Comparison of ENCODE assay signal across 20 cellular contexts in genomic region chr6:14822689-14823088, GRCh38.
DNase-seq lines count a peak whose midpoint lies in the region; ATAC-seq and TF ChIP-seq lines count a peak whose summit lies in the region.
"Had no signal": no experiment of that assay in that cellular context is flagged by ENCODE, and none has a peak within 500 bp of the region (broad histone marks: within the 10 kb centered on the region; RNA-seq: fewer than 3 reads in every experiment).

No MANE protein-coding gene starts in this region.

- H3K27ac Mint-ChIP-seq in HFFc6 (0 out of 2 replicates have a peak overlapping the region, but pooled peaks have one; percentile 15), WTC11 (peak overlapping the region; percentile 18; the same call in 1 of the 2 replicates)
- no peak overlapping the region for H3K27ac Mint-ChIP-seq in CD8-positive, alpha-beta T cell

- H3K27me3 ChIP-seq in AG04450 (ENCODE audit: control insufficient read depth, insufficient read depth, low read length), result no peaks in the 10 kb centered on the region
- no peaks in the 10 kb centered on the region for H3K27me3 ChIP-seq in fibroblast of lung (ENCODE audit: control insufficient read depth, insufficient read depth, low read length)
- H3K27me3 ChIP-seq in CD8-positive, alpha-beta T cell (ENCODE audit: insufficient read depth, low read length), result no peaks in the 10 kb centered on the region
- H3K27me3 ChIP-seq: BE2C, SJSA1 had no signal

- H3K9ac ChIP-seq in fibroblast of lung (ENCODE audit: insufficient read depth, low read length), result no peak overlapping the region

- ATAC-seq in WTC11, result no peak
- ATAC-seq in CD8-positive, alpha-beta T cell, result no peak
- ATAC-seq: HCT116, Right ventricle myocardium inferior had no signal

- H3K27ac ChIP-seq in AG04450 (ENCODE audit: low read depth, low read length) (no peak overlapping the region), fibroblast of lung (ENCODE audit: insufficient read depth, low read length) (no peak overlapping the region)
- no peak overlapping the region for H3K27ac ChIP-seq in CD8-positive, alpha-beta T cell (ENCODE audit: low read depth, low read length)
- H3K27ac ChIP-seq: SJSA1 had no signal

- H3K4me2 ChIP-seq in fibroblast of lung (ENCODE audit: extremely low read depth, insufficient read depth, low read length), result no peak overlapping the region

- peak; percentile 10 for DNase-seq in AG04450 (ENCODE audit: low read depth, low spot score)
- no peak for DNase-seq in HFFc6
- no peak for DNase-seq in WTC11 (ENCODE audit: low spot score)
- peak; percentile 44 to 50 for DNase-seq in fibroblast of lung (ENCODE audit: low read depth in 2 of 2)
- no peak for DNase-seq in CD8-positive, alpha-beta T cell
- DNase-seq in NCI-H2227 (lab: John Stamatoyannopoulos, UW; ENCODE audit: unreplicated experiment), result no peak
- no peak for DNase-seq in effector CD8-positive, alpha-beta T cell (lab: John Stamatoyannopoulos, UW)
- no peak for DNase-seq in NCI-H2107 treated with DMSO at 0.1 percent for 48 hours (lab: John Stamatoyannopoulos, UW; ENCODE audit: unreplicated experiment)
- DNase-seq: BE2C, DND-41, GDM1, GOT3, Kasumi-1, NCI-H1436, NCI-H187 treated with DMSO at 0.1 percent for 48 hours, NCI-H226, NCI-H524 had no signal

- intact Hi-C loops in CD8-positive, alpha-beta T cell (cut with DNase I, micrococcal nuclease), result no loop called here

- POLR2A ChIA-PET in AG04450 (lab: Yijun Ruan, JAX), result no interaction called here
- POLR2A ChIA-PET in WTC11 (lab: Charles Lee), result interaction anchor here (0.6 kb wide), 1 partner anchor 425 kb away, joined by 3 read pairs; no protein-coding TSS in a partner anchor
- POLR2A ChIA-PET in CD8-positive, alpha-beta T cell (lab: Charles Lee), result no interaction called here

- no peaks in the 10 kb centered on the region for H3K79me2 ChIP-seq in fibroblast of lung (ENCODE audit: control insufficient read depth, insufficient read depth, low read length)

- peaks cover 30% of the 10 kb centered on the region for H3K4me1 Mint-ChIP-seq in HFFc6 (ENCODE audit: low read depth)
- H3K4me1 Mint-ChIP-seq in WTC11, result peaks cover 65% of the 10 kb centered on the region
- H3K4me1 Mint-ChIP-seq in CD8-positive, alpha-beta T cell (ENCODE audit: low read depth), result no peaks in the 10 kb centered on the region

- H3K9me3 ChIP-seq in AG04450 (ENCODE audit: control insufficient read depth, insufficient read depth, low read length), result no peaks in the 10 kb centered on the region
- H3K9me3 ChIP-seq in fibroblast of lung (ENCODE audit: control insufficient read depth, insufficient read depth, low read depth, low read length), result no peaks in the 10 kb centered on the region
- no peaks in the 10 kb centered on the region for H3K9me3 ChIP-seq in CD8-positive, alpha-beta T cell (ENCODE audit: low read length)
- H3K9me3 ChIP-seq: BE2C had no signal

- H2AFZ ChIP-seq in fibroblast of lung (ENCODE audit: low read length), result no peak overlapping the region

- TF ChIP-seq CTCF in AG04450 (IDR thresholded peaks at IDR 0.05; ENCODE audit: low read depth, low read length) (no peak), HFFc6 (IDR thresholded peaks at IDR 0.05) (no peak), WTC11 (IDR thresholded peaks at IDR 0.05) (no peak), fibroblast of lung (conservative IDR thresholded peaks at IDR 0.05 in 1 of 2, IDR thresholded peaks at IDR 0.05 in 1 of 2; ENCODE audit: low read depth in 1 of 2, low read length in 2 of 2) (no peak)
- TF ChIP-seq CTCF in CD8-positive, alpha-beta T cell (IDR thresholded peaks at IDR 0.05), result no peak

- H3K36me3 Mint-ChIP-seq in HFFc6 (ENCODE audit: low read depth) (0 out of 2 replicates have a peak, but pooled peaks cover 4% of the 10 kb centered on the region), WTC11 (peaks cover 5% of the 10 kb centered on the region; the same call in 1 of the 2 replicates)
- no peaks in the 10 kb centered on the region for H3K36me3 Mint-ChIP-seq in CD8-positive, alpha-beta T cell

- H3K4me3 ChIP-seq in AG04450 (ENCODE audit: low read depth, low read length) (no peak overlapping the region), fibroblast of lung (replicated peaks in 1 of 4; ENCODE audit: control extremely low read depth in 1 of 4, insufficient read depth in 1 of 4, low read depth in 3 of 4, low read length in 4 of 4) (no peak overlapping the region)
- no peak overlapping the region for H3K4me3 ChIP-seq in CD8-positive, alpha-beta T cell (ENCODE audit: low read depth, low read length)
- H3K4me3 ChIP-seq: SJSA1 had no signal

- CTCF ChIA-PET in AG04450 (lab: Charles Lee), result no interaction called here
- CTCF ChIA-PET in WTC11 (lab: Charles Lee), result no interaction called here
- CTCF ChIA-PET in CD8-positive, alpha-beta T cell (lab: Charles Lee), result interaction anchor here (0.9 kb wide), 1 partner anchor 24 kb away, joined by 3 read pairs; no protein-coding TSS in a partner anchor

- no peaks in the 10 kb centered on the region for H4K20me1 ChIP-seq in fibroblast of lung (ENCODE audit: control insufficient read depth, extremely low read depth, insufficient read depth, low read length)

- H3K27me3 Mint-ChIP-seq in HFFc6 (ENCODE audit: insufficient read depth) (peaks cover 2% of the 10 kb centered on the region), WTC11 (ENCODE audit: low read depth) (peaks cover 3% of the 10 kb centered on the region; the same call in 1 of the 2 replicates)
- no peaks in the 10 kb centered on the region for H3K27me3 Mint-ChIP-seq in CD8-positive, alpha-beta T cell (ENCODE audit: low read depth)

- H3K4me3 Mint-ChIP-seq in HFFc6 (no peak overlapping the region), WTC11 (no peak overlapping the region)
- no peak overlapping the region for H3K4me3 Mint-ChIP-seq in CD8-positive, alpha-beta T cell

- peaks cover 2% of the 10 kb centered on the region for H3K4me1 ChIP-seq in fibroblast of lung (ENCODE audit: control insufficient read depth, extremely low read depth, insufficient read depth, low read length)
- no peaks in the 10 kb centered on the region for H3K4me1 ChIP-seq in CD8-positive, alpha-beta T cell (ENCODE audit: insufficient read depth, low read length)
- H3K4me1 ChIP-seq: SJSA1 had no signal

- no peaks in the 10 kb centered on the region for H3K36me3 ChIP-seq in fibroblast of lung (ENCODE audit: control insufficient read depth, insufficient read depth, low read length)
- H3K36me3 ChIP-seq in CD8-positive, alpha-beta T cell (ENCODE audit: insufficient read depth, low read length), result no peaks in the 10 kb centered on the region
- H3K36me3 ChIP-seq: BE2C, SJSA1 had no signal

- H3K9me3 Mint-ChIP-seq in HFFc6 (no peaks in the 10 kb centered on the region), WTC11 (peaks cover 7% of the 10 kb centered on the region)
- H3K9me3 Mint-ChIP-seq in CD8-positive, alpha-beta T cell, result no peaks in the 10 kb centered on the region

TF ChIP-seq in WTC11, 78 proteins besides CTCF, POLR2A, EP300 and RAD21 (continues in another document):
- TF ChIP-seq MYBL2 (CRISPR knock-in tag; IDR thresholded peaks at IDR 0.05), result no peak
- no peak for TF ChIP-seq PRDM15 (CRISPR knock-in tag; IDR thresholded peaks at IDR 0.05)
- TF ChIP-seq NR3C1 (CRISPR knock-in tag; conservative IDR thresholded peaks at IDR 0.05; ENCODE audit: low read depth), result no peak
- no peak for TF ChIP-seq E2F1 (CRISPR knock-in tag; IDR thresholded peaks at IDR 0.05)
- no peak for TF ChIP-seq SOX15 (CRISPR knock-in tag; IDR thresholded peaks at IDR 0.05)
- no peak for TF ChIP-seq TEAD1 (CRISPR knock-in tag; IDR thresholded peaks at IDR 0.05)
- TF ChIP-seq ZNF317 (CRISPR knock-in tag; IDR thresholded peaks at IDR 0.05; ENCODE audit: borderline replicate concordance, low read depth), result no peak
- TF ChIP-seq NFYB (CRISPR knock-in tag; conservative IDR thresholded peaks at IDR 0.05; ENCODE audit: low read depth), result no peak
- TF ChIP-seq FOXJ3 (CRISPR knock-in tag; IDR thresholded peaks at IDR 0.05; ENCODE audit: borderline replicate concordance), result no peak
- no peak for TF ChIP-seq TP53 (CRISPR knock-in tag; IDR thresholded peaks at IDR 0.05)
- TF ChIP-seq PRRX2 (CRISPR knock-in tag; IDR thresholded peaks at IDR 0.05), result no peak

Comparison
In these comparisons a context has a peak if more than half of its experiments do, and no peak if none do; other contexts are left out.
1. DNase-seq: peak in AG04450 (single experiment) and fibroblast of lung (2 of 2); none in HFFc6 (single experiment), WTC11 (single experiment), CD8-positive, alpha-beta T cell (0 of 7), NCI-H2227 (single experiment), effector CD8-positive, alpha-beta T cell (single experiment) and NCI-H2107 treated with DMSO at 0.1 percent for 48 hours (single experiment).